ENCODE assay signal across 9 cellular contexts in the genomic region with DNA sequence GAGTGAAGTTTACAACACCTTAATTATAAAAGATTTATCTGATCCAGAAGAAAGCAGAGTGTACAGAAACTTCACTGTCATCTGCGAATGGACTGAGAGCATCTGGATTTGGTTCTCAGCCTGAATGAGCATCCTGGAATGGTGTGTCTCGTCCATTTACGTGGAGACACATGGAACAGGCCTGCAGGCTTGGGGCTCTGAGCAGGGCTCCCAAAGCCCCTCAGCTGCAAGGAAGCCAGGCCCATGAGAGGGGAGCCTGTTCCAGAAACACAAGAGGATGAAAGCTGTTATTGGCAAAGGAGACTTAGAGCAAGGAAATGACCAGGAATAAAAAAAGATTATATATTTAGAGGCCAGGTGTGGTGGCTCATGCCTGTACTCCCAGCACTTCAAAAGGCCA. TPM values are rescaled to one million over a fixed set of nuclear protein-coding genes. Genes with fewer than 3 reads are reported as not detected.
DNase-seq lines count a peak whose midpoint lies in the region; ATAC-seq and TF ChIP-seq lines count a peak whose summit lies in the region.
"Had no signal": no experiment of that assay in that cellular context is flagged by ENCODE, and none has a peak within 500 bp of the region (broad histone marks: within the 10 kb centered on the region; RNA-seq: fewer than 3 reads in every experiment).

No MANE protein-coding gene starts in this region.

- H3K9me3 ChIP-seq in Karpas-422 (ENCODE audit: low read length): no peaks in the 10 kb centered on the region

- H2AFZ ChIP-seq in Karpas-422 (ENCODE audit: low read length): no peak overlapping the region

- TF ChIP-seq CTCF in osteocyte (IDR thresholded peaks at IDR 0.05): no peak

- no peaks in the 10 kb centered on the region for H4K20me1 ChIP-seq in Karpas-422 (ENCODE audit: insufficient read depth, low read depth, low read length)

- no peak overlapping the region for H3K4me3 Mint-ChIP-seq in osteocyte (ENCODE audit: unreplicated experiment)

- no peaks in the 10 kb centered on the region for H3K79me2 ChIP-seq in Karpas-422 (ENCODE audit: low read length)

- H3K9me3 Mint-ChIP-seq in activated naive CD4-positive, alpha-beta T cell treated with anti-CD3 and anti-CD28 coated beads, Interleukin-2, amount 50 U/mL, for 72 hours: no peaks in the 10 kb centered on the region
- H3K9me3 Mint-ChIP-seq in osteocyte (ENCODE audit: unreplicated experiment): no peaks in the 10 kb centered on the region

- H3K9ac ChIP-seq in Karpas-422 (ENCODE audit: low read length): no peak overlapping the region; the same call in 1 of the 2 replicates

- no peaks in the 10 kb centered on the region for H3K27me3 ChIP-seq in Karpas-422 (ENCODE audit: low read length)

- peaks cover 3% of the 10 kb centered on the region; the same call in 1 of the 2 replicates for H3K36me3 ChIP-seq in Karpas-422 (ENCODE audit: insufficient read depth, low read length)

- H3K36me3 Mint-ChIP-seq in activated naive CD4-positive, alpha-beta T cell treated with anti-CD3 and anti-CD28 coated beads, Interleukin-2, amount 50 U/mL, for 72 hours: peaks cover 5 to 22% of the 10 kb centered on the region in 2 donors
- H3K36me3 Mint-ChIP-seq in osteocyte (ENCODE audit: unreplicated experiment): peaks cover 36% of the 10 kb centered on the region

- no peaks in the 10 kb centered on the region for H3K9me2 ChIP-seq in Karpas-422 (replicated peaks; ENCODE audit: insufficient read depth, low read length)

- H3K4me2 ChIP-seq in Karpas-422 (ENCODE audit: low read depth, low read length, poor library complexity, severe bottlenecking): peak overlapping the region; percentile 74

- H3K27me3 Mint-ChIP-seq in osteocyte (ENCODE audit: unreplicated experiment): no peaks in the 10 kb centered on the region

- ATAC-seq in activated naive CD4-positive, alpha-beta T cell treated with anti-CD3 and anti-CD28 coated beads, Interleukin-2, amount 50 U/mL, for 72 hours: no peak
- ATAC-seq in SK-N-SH treated with all-trans-retinoic acid at 6 μM for 48 hours (no peak), HG02973 (IDR thresholded peaks at IDR 0.05; ENCODE audit: unreplicated experiment) (no peak)

- peak overlapping the region; percentile 83 for H3K27ac ChIP-seq in Karpas-422 (ENCODE audit: low read length)

- no peak overlapping the region; the same call in 1 of the 2 replicates for H3K4me3 ChIP-seq in Karpas-422 (ENCODE audit: low read length)

- H3K27ac Mint-ChIP-seq in activated naive CD4-positive, alpha-beta T cell treated with anti-CD3 and anti-CD28 coated beads, Interleukin-2, amount 50 U/mL, for 72 hours: peak overlapping the region; percentile 89 to 90
- H3K27ac Mint-ChIP-seq in osteocyte (ENCODE audit: unreplicated experiment): no peak overlapping the region

- DNase-seq in NCI-H748 (lab: John Stamatoyannopoulos, UW; ENCODE audit: unreplicated experiment): peak; percentile 58
- no peak for DNase-seq in NCI-H748 treated with DMSO at 0.1 percent for 48 hours (lab: John Stamatoyannopoulos, UW)
- DNase-seq in Karpas-422: no peak
- no peak for DNase-seq in activated naive CD4-positive, alpha-beta T cell treated with anti-CD3 and anti-CD28 coated beads, Interleukin-2, amount 50 U/mL, for 72 hours (ENCODE audit: low spot score in 2 of 2)
- DNase-seq in osteocyte (ENCODE audit: extremely low spot score, unreplicated experiment): peak; percentile 73
- DNase-seq in GF-D8 (lab: John Stamatoyannopoulos, UW): no peak
- DNase-seq: ACHN had no signal

- peaks cover 48% of the 10 kb centered on the region for H3K4me1 ChIP-seq in Karpas-422 (ENCODE audit: low read length)

- no peaks in the 10 kb centered on the region for H3K4me1 Mint-ChIP-seq in osteocyte (ENCODE audit: unreplicated experiment)

TF ChIP-seq in SK-N-SH treated with all-trans-retinoic acid at 6 μM for 48 hours, 23 proteins besides CTCF, POLR2A, EP300 and RAD21:
- TF ChIP-seq PPARA (CRISPR knock-in tag; IDR thresholded peaks at IDR 0.05; ENCODE audit: borderline replicate concordance): no peak
- no peak for TF ChIP-seq BACH2 (CRISPR knock-in tag; IDR thresholded peaks at IDR 0.05; ENCODE audit: borderline replicate concordance)
- TF ChIP-seq GLIS3 (CRISPR knock-in tag; IDR thresholded peaks at IDR 0.05): no peak
- no peak for TF ChIP-seq CSDC2 (CRISPR knock-in tag; IDR thresholded peaks at IDR 0.05)
- TF ChIP-seq ZNF8 (CRISPR knock-in tag; IDR thresholded peaks at IDR 0.05): no peak
- TF ChIP-seq, protein P1, sequence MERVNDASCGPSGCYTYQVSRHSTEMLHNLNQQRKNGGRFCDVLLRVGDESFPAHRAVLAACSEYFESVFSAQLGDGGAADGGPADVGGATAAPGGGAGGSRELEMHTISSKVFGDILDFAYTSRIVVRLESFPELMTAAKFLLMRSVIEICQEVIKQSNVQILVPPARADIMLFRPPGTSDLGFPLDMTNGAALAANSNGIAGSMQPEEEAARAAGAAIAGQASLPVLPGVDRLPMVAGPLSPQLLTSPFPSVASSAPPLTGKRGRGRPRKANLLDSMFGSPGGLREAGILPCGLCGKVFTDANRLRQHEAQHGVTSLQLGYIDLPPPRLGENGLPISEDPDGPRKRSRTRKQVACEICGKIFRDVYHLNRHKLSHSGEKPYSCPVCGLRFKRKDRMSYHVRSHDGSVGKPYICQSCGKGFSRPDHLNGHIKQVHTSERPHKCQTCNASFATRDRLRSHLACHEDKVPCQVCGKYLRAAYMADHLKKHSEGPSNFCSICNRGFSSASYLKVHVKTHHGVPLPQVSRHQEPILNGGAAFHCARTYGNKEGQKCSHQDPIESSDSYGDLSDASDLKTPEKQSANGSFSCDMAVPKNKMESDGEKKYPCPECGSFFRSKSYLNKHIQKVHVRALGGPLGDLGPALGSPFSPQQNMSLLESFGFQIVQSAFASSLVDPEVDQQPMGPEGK (CRISPR knock-in tag; IDR thresholded peaks at IDR 0.05; ENCODE audit: borderline replicate concordance): no peak
- TF ChIP-seq ZC3H10 (CRISPR knock-in tag; IDR thresholded peaks at IDR 0.05): no peak

RNA-seq across cellular contexts. Expression of gene TERT, which starts 22.1 kb away (rescaled TPM):
- 2.2 and 3.3 TPM in 2 replicates for total RNA-seq in Karpas-422 (2014; rRNA removed; shearing (Covaris generic); ENCODE audit: low replicate concordance)
- 10 to 100 TPM in 1 of 2 donors, 1 to 10 TPM in 1; 3.5 to 16.6 TPM for total RNA-seq in activated naive CD4-positive, alpha-beta T cell treated with anti-CD3 and anti-CD28 coated beads, Interleukin-2, amount 50 U/mL, for 72 hours
- total RNA-seq in osteocyte: not detected in 2 replicates

RNA-seq across cellular contexts. Expression of gene CLPTM1L, which starts 28.0 kb away (rescaled TPM):
- 141 and 164 TPM in 2 replicates for total RNA-seq in Karpas-422 (2014; rRNA removed; shearing (Covaris generic); ENCODE audit: low replicate concordance)
- total RNA-seq in activated naive CD4-positive, alpha-beta T cell treated with anti-CD3 and anti-CD28 coated beads, Interleukin-2, amount 50 U/mL, for 72 hours: 10 to 100 TPM; 44.8 to 67.9 TPM
- total RNA-seq in osteocyte: 88.0 and 93.1 TPM in 2 replicates

Comparison
In these comparisons a context has a peak if more than half of its experiments do, and no peak if none do; other contexts are left out.
1. DNase-seq: peak in NCI-H748 (single experiment) and osteocyte (single experiment); none in NCI-H748 treated with DMSO at 0.1 percent for 48 hours (single experiment), Karpas-422 (single experiment), activated naive CD4-positive, alpha-beta T cell treated with anti-CD3 and anti-CD28 coated beads, Interleukin-2, amount 50 U/mL, for 72 hours (0 of 2) and GF-D8 (single experiment).